ENCODE assay signal across 11 cellular contexts in genomic region chr3:183275418-183275817, GRCh38. TPM values are rescaled to one million over a fixed set of nuclear protein-coding genes. Genes with fewer than 3 reads are reported as not detected.
DNase-seq lines count a peak whose midpoint lies in the region; ATAC-seq and FAIRE-seq lines count a peak whose summit lies in the region.
"Had no signal": no experiment of that assay in that cellular context is flagged by ENCODE, and none has a peak within 500 bp of the region (broad histone marks: within the 10 kb centered on the region; RNA-seq: fewer than 3 reads in every experiment).

No MANE protein-coding gene starts in this region.

- no peaks in the 10 kb centered on the region for H3K9me3 Mint-ChIP-seq in activated naive CD8-positive, alpha-beta T cell treated with anti-CD3 and anti-CD28 coated beads, Interleukin-2, amount 50 U/mL, for 24 hours

- H3K27ac Mint-ChIP-seq in activated naive CD8-positive, alpha-beta T cell treated with anti-CD3 and anti-CD28 coated beads, Interleukin-2, amount 50 U/mL, for 24 hours = peak overlapping the region; percentile 24

- no peaks in the 10 kb centered on the region for H3K27me3 Mint-ChIP-seq in activated naive CD8-positive, alpha-beta T cell treated with anti-CD3 and anti-CD28 coated beads, Interleukin-2, amount 50 U/mL, for 24 hours

- H3K27ac ChIP-seq in effector memory CD4-positive, alpha-beta T cell (ENCODE audit: insufficient read depth, low read length, poor library complexity, severe bottlenecking) = no peak overlapping the region
- H3K27ac ChIP-seq: skin epidermis, thoracic aorta had no signal

- H3K36me3 ChIP-seq in effector memory CD4-positive, alpha-beta T cell (ENCODE audit: control insufficient read depth, insufficient read depth, low read length) = peaks cover 5% of the 10 kb centered on the region
- H3K36me3 ChIP-seq: thoracic aorta had no signal

- H3K36me3 Mint-ChIP-seq in activated naive CD8-positive, alpha-beta T cell treated with anti-CD3 and anti-CD28 coated beads, Interleukin-2, amount 50 U/mL, for 24 hours (ENCODE audit: low read depth) = peaks cover 31% of the 10 kb centered on the region

- no peak for FAIRE-seq in GM19239 (lab: Jason Lieb, UNC)

- no peaks in the 10 kb centered on the region for H3K9me3 ChIP-seq in effector memory CD4-positive, alpha-beta T cell (ENCODE audit: control insufficient read depth, low read length)
- H3K9me3 ChIP-seq: thoracic aorta had no signal

- no peak for ATAC-seq in activated naive CD8-positive, alpha-beta T cell treated with anti-CD3 and anti-CD28 coated beads, Interleukin-2, amount 50 U/mL, for 24 hours
- no peak for ATAC-seq in HG02840 (IDR thresholded peaks at IDR 0.05; ENCODE audit: low FRiP score, unreplicated experiment)

- no peaks in the 10 kb centered on the region for H3K4me1 ChIP-seq in effector memory CD4-positive, alpha-beta T cell (ENCODE audit: control insufficient read depth, insufficient read depth, low read length, poor library complexity, severe bottlenecking)

- H3K4me3 ChIP-seq in effector memory CD4-positive, alpha-beta T cell (ENCODE audit: insufficient read depth, low read depth, low read length, poor library complexity, severe bottlenecking) = no peak overlapping the region
- H3K4me3 ChIP-seq: skin epidermis, thoracic aorta had no signal

- in situ Hi-C loops in Caki2 (cut with HindIII; ENCODE audit: low pct_unique_long_range_greater_than_20kb, low sequenced_read_pairs) = no loop called here

- H3K4me3 Mint-ChIP-seq in activated naive CD8-positive, alpha-beta T cell treated with anti-CD3 and anti-CD28 coated beads, Interleukin-2, amount 50 U/mL, for 24 hours = no peak overlapping the region

- DNase-seq in Caki2 (ENCODE audit: low read depth) (peak; percentile 64), LHCN-M2 (ENCODE audit: low read depth) (peak; percentile 89), left kidney (ENCODE audit: low read depth, low spot score) (peak; percentile 53), GM19239 (ENCODE audit: insufficient read length, low spot score) (no peak)
- no peak for DNase-seq in activated naive CD8-positive, alpha-beta T cell treated with anti-CD3 and anti-CD28 coated beads, Interleukin-2, amount 50 U/mL, for 24 hours
- DNase-seq in effector memory CD4-positive, alpha-beta T cell = no peak
- no peak for DNase-seq in activated CD4-positive, alpha-beta T cell treated with anti-CD3 and anti-CD28 coated beads for 48 hours
- DNase-seq: NCI-H526 had no signal

- no peaks in the 10 kb centered on the region for H3K27me3 ChIP-seq in effector memory CD4-positive, alpha-beta T cell (replicated peaks; ENCODE audit: control insufficient read depth, insufficient read depth, low read length, poor library complexity, severe bottlenecking)

- peaks cover 40% of the 10 kb centered on the region for H3K4me1 Mint-ChIP-seq in activated naive CD8-positive, alpha-beta T cell treated with anti-CD3 and anti-CD28 coated beads, Interleukin-2, amount 50 U/mL, for 24 hours

RNA-seq across cellular contexts. Expression of gene B3GNT5, which starts 22.4 kb away (rescaled TPM):
- total RNA-seq in Caki2 (2014; rRNA removed; shearing (Covaris generic); ENCODE audit: low replicate concordance) = 7.9 and 8.0 TPM in 2 replicates
- 42.1 and 52.6 TPM in 2 replicates for total RNA-seq in LHCN-M2 (2014; rRNA removed)
- polyA plus RNA-seq in LHCN-M2 (2012) = 5.9 TPM

Comparison
In these comparisons a context has a peak if more than half of its experiments do, and no peak if none do; other contexts are left out.
1. DNase-seq: peak in Caki2 (single experiment), LHCN-M2 (single experiment) and left kidney (single experiment); none in activated naive CD8-positive, alpha-beta T cell treated with anti-CD3 and anti-CD28 coated beads, Interleukin-2, amount 50 U/mL, for 24 hours (single experiment), effector memory CD4-positive, alpha-beta T cell (0 of 3), GM19239 (single experiment) and activated CD4-positive, alpha-beta T cell treated with anti-CD3 and anti-CD28 coated beads for 48 hours (single experiment).